In genomic region chr15:74957301-74958035, GRCh38 we compare ENCODE assay signal across 2 cellular contexts.
TF ChIP-seq lines count a peak whose summit lies in the region.

No MANE protein-coding gene starts in this region.

TF ChIP-seq in IMR-90, 13 proteins besides CTCF, POLR2A, EP300 and RAD21:
- no peak for TF ChIP-seq ELK1 (IDR thresholded peaks at IDR 0.05; ENCODE audit: borderline replicate concordance, low read depth, low read length)
- TF ChIP-seq MAFK (IDR thresholded peaks at IDR 0.05; ENCODE audit: low read depth, low read length): no peak
TF ChIP-seq in IMR-90: peak in this region for 0.

TF ChIP-seq in GM12878, 131 proteins besides CTCF, POLR2A, EP300 and RAD21:
- TF ChIP-seq IKZF2 (IDR thresholded peaks at IDR 0.05) (no peak), BHLHE40 (IDR thresholded peaks at IDR 0.05; ENCODE audit: borderline replicate concordance in 1 of 2, low read depth in 2 of 2, low read length in 1 of 2) (no peak)
